In the genomic region with DNA sequence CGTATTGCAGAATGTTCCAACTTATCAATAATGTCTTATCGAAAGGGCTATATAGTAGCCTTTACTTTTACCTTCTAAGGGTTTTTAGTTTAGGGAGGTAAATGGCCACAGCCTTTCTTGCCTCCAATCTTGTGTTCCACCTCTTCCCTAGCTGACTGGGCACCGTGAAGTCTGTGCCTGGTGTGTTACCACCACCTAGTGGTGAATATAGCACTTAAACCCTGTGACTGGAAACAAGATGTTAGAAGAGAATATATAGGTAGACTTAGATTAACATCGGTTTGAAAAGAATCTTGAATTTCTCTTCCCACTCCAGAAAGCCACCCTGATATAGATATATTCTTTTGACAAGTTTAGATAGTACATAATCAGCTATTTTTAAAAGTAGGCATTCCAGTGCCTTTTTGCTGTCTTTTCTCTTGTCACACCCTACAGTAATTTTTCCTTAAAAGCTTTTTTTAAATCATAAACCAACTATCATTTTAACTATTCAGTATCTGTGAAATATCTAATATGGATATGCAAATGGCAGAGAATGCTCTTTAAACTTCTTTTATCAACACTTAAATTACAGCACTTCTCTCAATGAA, we compare ENCODE assay signal across 8 cellular contexts. TPM values are rescaled to one million over a fixed set of nuclear protein-coding genes. Genes with fewer than 3 reads are reported as not detected.
DNase-seq lines count a peak whose midpoint lies in the region; ATAC-seq and TF ChIP-seq lines count a peak whose summit lies in the region.

No MANE protein-coding gene starts in this region.

- H3K79me2 ChIP-seq in Loucy (ENCODE audit: insufficient read depth, low read length): no peaks in the 10 kb centered on the region

- H3K9ac ChIP-seq in Loucy (ENCODE audit: low read depth, low read length, poor library complexity, severe bottlenecking): no peak overlapping the region

- no peak overlapping the region for H3K27ac ChIP-seq in body of pancreas

- WGBS in body of pancreas, 2 donors: 26 to 27% methylated on average over 4 of the region's 4 CpGs

- no peaks in the 10 kb centered on the region for H3K4me1 ChIP-seq in Loucy (ENCODE audit: insufficient read depth, low read length, poor library complexity, severe bottlenecking)
- H3K4me1 ChIP-seq in body of pancreas: no peaks in the 10 kb centered on the region

- H3F3A ChIP-seq in Loucy (ENCODE audit: low read depth): no peaks in the 10 kb centered on the region

- H3K9me2 ChIP-seq in Loucy (replicated peaks; ENCODE audit: low read depth, low read length): no peaks in the 10 kb centered on the region

- intact Hi-C loops in body of pancreas (cut with DNase I): no loop called here

- peak overlapping the region; percentile 75 for H2AFZ ChIP-seq in Loucy (ENCODE audit: low read length)

- H3K36me3 ChIP-seq in Loucy (ENCODE audit: insufficient read depth, low read length) (no peaks in the 10 kb centered on the region), body of pancreas (replicated peaks in 1 of 2; ENCODE audit: insufficient read depth in 1 of 2, low read depth in 2 of 2) (no peaks in the 10 kb centered on the region)

- no peaks in the 10 kb centered on the region for H3K27me3 ChIP-seq in Loucy (ENCODE audit: insufficient read depth, low read length, poor library complexity, severe bottlenecking)
- H3K27me3 ChIP-seq in body of pancreas: no peaks in the 10 kb centered on the region

- DNase-seq in SIG-M5 treated with dmso at 0.1 percent for 504 hours (lab: John Stamatoyannopoulos, UW; ENCODE audit: unreplicated experiment) (peak; percentile 51), SIG-M5 (lab: John Stamatoyannopoulos, UW) (no peak), HCEC 1CT (peak; percentile 49), T-helper 1 cell (peak in 4 of 5 donors; percentile 19 to 59 (median 20)), body of pancreas (peak; percentile 64 to 74 (median 68)), iPS DF 4.7 (ENCODE audit: extremely low read depth, low spot score) (peak; percentile 49)
- DNase-seq in stimulated activated CD4-positive, alpha-beta T cell treated with anti-CD3 and anti-CD28 coated beads, Interleukin-12 subunit alpha, Interleukin-12 subunit beta, amount 100 ng/mL, for 48 hours (ENCODE audit: low read depth in 2 of 3, low spot score in 1 of 3): peak; percentile 19 to 34 (median 20)

- H3K4me3 ChIP-seq in Loucy (ENCODE audit: low read length, poor library complexity, severe bottlenecking) (no peak overlapping the region), body of pancreas (no peak overlapping the region)

- H3K4me2 ChIP-seq in Loucy (ENCODE audit: low read depth, low read length, poor library complexity, severe bottlenecking): no peak overlapping the region

- no peaks in the 10 kb centered on the region for H4K20me1 ChIP-seq in Loucy (ENCODE audit: insufficient read depth, low read length, poor library complexity, severe bottlenecking)

- ATAC-seq in body of pancreas: peak; percentile 86

- no peak for TF ChIP-seq POLR2A in body of pancreas (IDR thresholded peaks at IDR 0.05)

- TF ChIP-seq CTCF in Loucy (conservative IDR thresholded peaks at IDR 0.05; ENCODE audit: low read length) (peak; percentile 88), body of pancreas (IDR thresholded peaks at IDR 0.05) (peak; percentile 59 to 94 (median 87))

- H3K9me3 ChIP-seq in Loucy (ENCODE audit: insufficient read depth, low read depth, low read length) (no peaks in the 10 kb centered on the region), body of pancreas (no peaks in the 10 kb centered on the region)

RNA-seq across cellular contexts. Expression of gene ADH7, which starts 27.8 kb away (rescaled TPM):
- total RNA-seq in body of pancreas: not detected

RNA-seq across cellular contexts. Expression of gene C4orf17, which starts 47.9 kb away (rescaled TPM):
- not detected for total RNA-seq in body of pancreas
